In genomic region chr21:44846201-44846484, GRCh38 we compare ENCODE assay signal across 10 cellular contexts. TPM values are rescaled to one million over a fixed set of nuclear protein-coding genes. Genes with fewer than 3 reads are reported as not detected.
DNase-seq lines count a peak whose midpoint lies in the region; ATAC-seq, FAIRE-seq and TF ChIP-seq lines count a peak whose summit lies in the region.
"Had no signal": no experiment of that assay in that cellular context is flagged by ENCODE, and none has a peak within 500 bp of the region (broad histone marks: within the 10 kb centered on the region; RNA-seq: fewer than 3 reads in every experiment).

No MANE protein-coding gene starts in this region.

- no peak overlapping the region for H4K5ac ChIP-seq in H1 (ENCODE audit: insufficient read length, low read depth, low read length)

- H3K9me3 Mint-ChIP-seq in CD4-positive, alpha-beta T cell: no peaks in the 10 kb centered on the region

- H2BK15ac ChIP-seq in H1 (ENCODE audit: low read length): no peak overlapping the region; the same call in 1 of the 2 replicates

- no peak for TF ChIP-seq POLR2A in H1 (IDR thresholded peaks at IDR 0.05; ENCODE audit: control extremely low read depth in 1 of 2, low read depth in 2 of 2, low read length in 2 of 2)

- H3K4ac ChIP-seq in H1 (replicated peaks; ENCODE audit: insufficient read length, low read depth, low read length): no peak overlapping the region

- H3K56ac ChIP-seq in H1 (replicated peaks; ENCODE audit: insufficient read length, low read depth, low read length): no peak overlapping the region

- no peak overlapping the region for H2AK5ac ChIP-seq in H1 (ENCODE audit: low read depth, low read length)

- H3K18ac ChIP-seq in H1 (ENCODE audit: extremely low read depth, low read length): no peak overlapping the region

- TF ChIP-seq RAD21 in H1 (IDR thresholded peaks at IDR 0.05 in 1 of 2, conservative IDR thresholded peaks at IDR 0.05 in 1 of 2; ENCODE audit: low read depth in 2 of 2, low read length in 2 of 2): no peak

- POLR2A ChIA-PET in CD4-positive, alpha-beta T cell (lab: Charles Lee): interaction anchor here (0.6 to 2.2 kb wide), 8 partner anchors 10 to 86 kb away, joined by 3 to 8 read pairs (median 4); partner anchors contain the start of gene PTTG1IP
- POLR2A ChIA-PET in H1 (lab: Charles Lee; ENCODE audit: partially characterized antibody): interaction anchor here (0.6 to 2.3 kb wide), 4 partner anchors 14 to 848 kb away, joined by 3 to 5 read pairs (median 4); no protein-coding TSS in a partner anchor

- H3F3A ChIP-seq in OCI-LY1 (ENCODE audit: insufficient read depth, low read length): no peaks in the 10 kb centered on the region

- H2BK120ac ChIP-seq in H1 (replicated peaks; ENCODE audit: low read depth, low read length): no peak overlapping the region

- intact Hi-C loops in CD4-positive, alpha-beta T cell (cut with DNase I, micrococcal nuclease): loop anchor here in 1 of 2 experiments (1.0 to 2.0 kb wide), 2 partner anchors 27 to 44 kb away; partner anchors contain the start of gene PTTG1IP

- H3K36me3 ChIP-seq in OCI-LY1 (ENCODE audit: insufficient read depth, low read length): peaks cover 21% of the 10 kb centered on the region
- peaks cover 12 to 22% (median 17%) of the 10 kb centered on the region in 4 experiments; a peak in 5 of 8 replicates for H3K36me3 ChIP-seq in H1 (ENCODE audit: control insufficient read depth in 2 of 4, insufficient read depth in 4 of 4, low read length in 3 of 4)
- H3K36me3 ChIP-seq in parathyroid adenoma (ENCODE audit: control insufficient read depth, insufficient read depth, low read length): no peaks in the 10 kb centered on the region

- H4K20me1 ChIP-seq in OCI-LY1 (ENCODE audit: insufficient read depth, low read length) (no peaks in the 10 kb centered on the region), H1 (replicated peaks in 1 of 2; ENCODE audit: control insufficient read depth in 1 of 2, insufficient read depth in 2 of 2, low read length in 2 of 2) (peaks cover 0 to 4% of the 10 kb centered on the region in 2 experiments)

- H3K27ac Mint-ChIP-seq in CD4-positive, alpha-beta T cell: peak overlapping the region; percentile 86

- no peak for TF ChIP-seq EP300 in H1 (IDR thresholded peaks at IDR 0.05; ENCODE audit: borderline replicate concordance in 1 of 2, low read depth in 2 of 2, low read length in 2 of 2)

- H4K91ac ChIP-seq in H1 (replicated peaks; ENCODE audit: insufficient read length, low read length): peak overlapping the region; percentile 66

- peak overlapping the region; percentile 64; the same call in 1 of the 2 replicates for H2BK20ac ChIP-seq in H1 (ENCODE audit: low read length)

- H3K23me2 ChIP-seq in H1 (ENCODE audit: low read depth, low read length): peaks cover 3% of the 10 kb centered on the region; the same call in 1 of the 2 replicates

- H3K79me2 ChIP-seq in OCI-LY1 (ENCODE audit: insufficient read depth, low read length) (no peaks in the 10 kb centered on the region), H1 (ENCODE audit: control insufficient read depth in 1 of 2, insufficient read depth in 2 of 2, low read length in 2 of 2) (no peaks in the 10 kb centered on the region), parathyroid adenoma (no peaks in the 10 kb centered on the region)

- no peaks in the 10 kb centered on the region for H3K9me2 ChIP-seq in OCI-LY1 (ENCODE audit: low read depth, low read length)

- no peaks in the 10 kb centered on the region for H3K27me3 ChIP-seq in CD4-positive, alpha-beta T cell (ENCODE audit: control insufficient read depth, insufficient read depth, low read length)
- H3K27me3 ChIP-seq in OCI-LY1 (ENCODE audit: insufficient read depth, low read length) (peaks cover 4% of the 10 kb centered on the region; the same call in 1 of the 2 replicates), H1 (replicated peaks in 1 of 4; ENCODE audit: control insufficient read depth in 3 of 4, extremely low read depth in 1 of 4, insufficient read depth in 3 of 4, low read length in 3 of 4) (no peaks in the 10 kb centered on the region), parathyroid adenoma (ENCODE audit: control insufficient read depth, insufficient read depth, low read length) (no peaks in the 10 kb centered on the region)

- peak overlapping the region; percentile 80 for H3K4me3 Mint-ChIP-seq in CD4-positive, alpha-beta T cell

- no peaks in the 10 kb centered on the region for H3K9me3 ChIP-seq in CD4-positive, alpha-beta T cell (ENCODE audit: control insufficient read depth, low read length)
- H3K9me3 ChIP-seq in OCI-LY1 (ENCODE audit: low read length): no peaks in the 10 kb centered on the region
- H3K9me3 ChIP-seq in H1 (ENCODE audit: insufficient read depth in 2 of 2, low read depth in 1 of 2, low read length in 1 of 2): no peaks in the 10 kb centered on the region; a peak in 1 of 4 replicates
- no peaks in the 10 kb centered on the region for H3K9me3 ChIP-seq in parathyroid adenoma (ENCODE audit: control insufficient read depth, low read length)

- no peak overlapping the region for H2BK12ac ChIP-seq in H1 (ENCODE audit: low read depth, low read length)

- H3K4me1 ChIP-seq in OCI-LY1 (ENCODE audit: insufficient read depth, low read length, severe bottlenecking) (peaks cover 12% of the 10 kb centered on the region), H1 (replicated peaks in 1 of 4; ENCODE audit: control insufficient read depth in 3 of 4, insufficient read depth in 4 of 4, low read length in 3 of 4) (peaks cover 0 to 16% (median 4%) of the 10 kb centered on the region in 4 experiments; a peak in 5 of 7 replicates), parathyroid adenoma (no peaks in the 10 kb centered on the region)

- H4K8ac ChIP-seq in H1 (ENCODE audit: extremely low read depth, insufficient read depth, low read length): peak overlapping the region; percentile 11; the same call in 1 of the 2 replicates

- H3K9ac ChIP-seq in OCI-LY1 (ENCODE audit: low read length): no peak overlapping the region
- H3K9ac ChIP-seq in H1 (replicated peaks in 1 of 4; ENCODE audit: extremely low read depth in 1 of 4, low read depth in 3 of 4, low read length in 3 of 4): no peak overlapping the region; a peak in 1 of 7 replicates
- H3K9ac ChIP-seq in parathyroid adenoma: no peak overlapping the region
- H3K9ac ChIP-seq: KMS-11 had no signal

- ATAC-seq in CD4-positive, alpha-beta T cell (ENCODE audit: poor library complexity): no peak
- ATAC-seq in HG03025 (IDR thresholded peaks at IDR 0.05; ENCODE audit: low FRiP score, unreplicated experiment): no peak

- peaks cover 26% of the 10 kb centered on the region for H3K36me3 Mint-ChIP-seq in CD4-positive, alpha-beta T cell (ENCODE audit: low read depth)

- H2AFZ ChIP-seq in OCI-LY1 (ENCODE audit: low read length) (no peak overlapping the region), H1 (ENCODE audit: low read length) (no peak overlapping the region), parathyroid adenoma (no peak overlapping the region)

- peak overlapping the region; percentile 51 for H3K4me2 ChIP-seq in OCI-LY1 (ENCODE audit: low read length)
- peak overlapping the region; percentile 40 to 57 for H3K4me2 ChIP-seq in H1 (ENCODE audit: insufficient read depth in 1 of 2, low read depth in 2 of 2, low read length in 2 of 2)
- H3K4me2 ChIP-seq in parathyroid adenoma (ENCODE audit: low read length): peak overlapping the region; percentile 50
- H3K4me2 ChIP-seq: KMS-11 had no signal

- WGBS in H1 (ENCODE audit: extremely low coverage in 1 of 2, insufficient coverage in 1 of 2, insufficient read length in 1 of 2, insufficient replicate concordance in 2 of 2, low coverage in 1 of 2, low lambda C conversion rate in 2 of 2, missing lambda C conversion rate in 1 of 2), 2 experiments: 81% methylated on average over 1 of the region's 1 CpG; no CpG with 5 or more reads in 1 of the 2 experiments

- H3K27me3 Mint-ChIP-seq in CD4-positive, alpha-beta T cell: no peaks in the 10 kb centered on the region

- H2BK5ac ChIP-seq in H1 (ENCODE audit: low read depth, low read length): no peak overlapping the region

- DNase-seq in CD4-positive, alpha-beta T cell: no peak
- DNase-seq in H1 (ENCODE audit: low read depth in 1 of 2, low spot score in 2 of 2) (no peak), epidermal melanocyte (ENCODE audit: insufficient read length, low spot score) (no peak), D721Med (ENCODE audit: insufficient read length, low spot score) (no peak), HCEC 1CT (no peak)

- peaks cover 17% of the 10 kb centered on the region for H3K4me1 Mint-ChIP-seq in CD4-positive, alpha-beta T cell (ENCODE audit: low read depth)

- no peak overlapping the region for H3K14ac ChIP-seq in H1 (ENCODE audit: insufficient read length)

- no peak overlapping the region for H3K23ac ChIP-seq in H1 (ENCODE audit: insufficient read length)

- no peak overlapping the region for H3K27ac ChIP-seq in CD4-positive, alpha-beta T cell (ENCODE audit: low read depth, low read length)
- no peak overlapping the region for H3K27ac ChIP-seq in OCI-LY1 (ENCODE audit: low read depth, low read length, poor library complexity, severe bottlenecking)
- H3K27ac ChIP-seq in H1 (ENCODE audit: low read depth, low read length): no peak overlapping the region
- no peak overlapping the region for H3K27ac ChIP-seq in parathyroid adenoma
- H3K27ac ChIP-seq: epithelial cell of prostate, KMS-11 had no signal

- TF ChIP-seq CTCF in CD4-positive, alpha-beta T cell (IDR thresholded peaks at IDR 0.05): no peak
- TF ChIP-seq CTCF in OCI-LY1 (IDR thresholded peaks at IDR 0.05; ENCODE audit: low read length): no peak
- TF ChIP-seq CTCF in H1 (IDR thresholded peaks at IDR 0.05; ENCODE audit: control extremely low read depth in 1 of 3, insufficient read depth in 1 of 3, low read depth in 1 of 3, low read length in 3 of 3): no peak
- no peak for TF ChIP-seq CTCF in parathyroid adenoma (IDR thresholded peaks at IDR 0.05)
- TF ChIP-seq CTCF in D721Med (IDR thresholded peaks at IDR 0.05; ENCODE audit: insufficient read depth, missing control alignments): no peak

- no peaks in the 10 kb centered on the region; the same call in 1 of the 2 replicates for H3K79me1 ChIP-seq in H1 (ENCODE audit: low read depth, low read length)

- CTCF ChIA-PET in CD4-positive, alpha-beta T cell (lab: Charles Lee): interaction anchor here (0.7 to 1.6 kb wide), 4 partner anchors 19 to 45 kb away, joined by 3 to 7 read pairs (median 4); partner anchors contain the start of gene UBE2G2
- CTCF ChIA-PET in H1 (lab: Charles Lee; ENCODE audit: partially characterized antibody): interaction anchor here (0.8 to 1.3 kb wide), 7 partner anchors 13 to 438 kb away, joined by 3 to 6 read pairs (median 3); partner anchors contain the start of gene PTTG1IP

- H3K4me3 ChIP-seq in OCI-LY1 (ENCODE audit: low read depth, low read length, poor library complexity, severe bottlenecking) (peak overlapping the region; percentile 23), H1 (ENCODE audit: extremely low read depth in 1 of 4, insufficient read depth in 2 of 4, low read depth in 3 of 4, low read length in 4 of 4) (peak overlapping the region; percentile 10 to 53 (median 24); a peak in 5 of 8 replicates), parathyroid adenoma (ENCODE audit: low read depth, low read length) (no peak overlapping the region)

- no peak for FAIRE-seq in H1 (lab: Jason Lieb, UNC)
- no peak for FAIRE-seq in D721Med (lab: Jason Lieb, UNC)

RNA-seq across cellular contexts. Expression of gene PTTG1IP, which starts 27.3 kb away (rescaled TPM):
- 10 to 100 TPM; 99.0 to 99.5 TPM for total RNA-seq in CD4-positive, alpha-beta T cell
- 124 and 130 TPM in 2 replicates for total RNA-seq in H1 (2021; fragmentation: NEBNext Ultra II Directional; extraction: Animal tissue kit (Norgen Biotek cat#: 25700))
- 88.9 and 90.8 TPM in 2 replicates for polyA plus RNA-seq in H1 (2011; rRNA removed)
- 98.5 TPM for polyA plus RNA-seq in H1 (2011; cell fraction: cytosol; rRNA removed)
- 76.0 TPM for polyA plus RNA-seq in H1 (2011; cell fraction: nucleus; rRNA removed)
- polyA plus RNA-seq in H1 (2012, experiment 1 of 2): 76.4 to 95.3 TPM (median 87.0 TPM) in 4 replicates
- polyA plus RNA-seq in H1 (2012, experiment 2 of 2): 117 TPM
- polyA plus RNA-seq in H1 (2013, experiment 1 of 2): 140 TPM
- polyA plus RNA-seq in H1 (2013, experiment 2 of 2): 172 TPM
- polyA minus RNA-seq in H1 (2011; rRNA and poly(A)+ RNA removed): 63.7 and 69.2 TPM in 2 replicates
- 110 TPM for polyA minus RNA-seq in H1 (2011; cell fraction: cytosol; rRNA and poly(A)+ RNA removed)
- 39.1 TPM for polyA minus RNA-seq in H1 (2011; cell fraction: nucleus; rRNA and poly(A)+ RNA removed)

RNA-seq across cellular contexts. Expression of gene SUMO3, which starts 28.3 kb away (rescaled TPM):
- total RNA-seq in CD4-positive, alpha-beta T cell: 10 to 100 TPM; 82.8 to 91.2 TPM
- total RNA-seq in H1 (2021; fragmentation: NEBNext Ultra II Directional; extraction: Animal tissue kit (Norgen Biotek cat#: 25700)): 95.0 and 96.8 TPM in 2 replicates
- polyA plus RNA-seq in H1 (2011; rRNA removed): 97.8 and 101 TPM in 2 replicates
- 105 TPM for polyA plus RNA-seq in H1 (2011; cell fraction: cytosol; rRNA removed)
- 35.1 TPM for polyA plus RNA-seq in H1 (2011; cell fraction: nucleus; rRNA removed)
- 88.6 to 98.6 TPM (median 95.5 TPM) in 4 replicates for polyA plus RNA-seq in H1 (2012, experiment 1 of 2)
- 117 TPM for polyA plus RNA-seq in H1 (2012, experiment 2 of 2)
- polyA plus RNA-seq in H1 (2013, experiment 1 of 2): 98.6 TPM
- polyA plus RNA-seq in H1 (2013, experiment 2 of 2): 104 TPM
- 47.9 and 48.2 TPM in 2 replicates for polyA minus RNA-seq in H1 (2011; rRNA and poly(A)+ RNA removed)
- polyA minus RNA-seq in H1 (2011; cell fraction: cytosol; rRNA and poly(A)+ RNA removed): 49.1 TPM
- 39.7 TPM for polyA minus RNA-seq in H1 (2011; cell fraction: nucleus; rRNA and poly(A)+ RNA removed)

RNA-seq across cellular contexts. Expression of gene UBE2G2, which starts 44.5 kb away (rescaled TPM):
- 10 to 100 TPM; 89.9 to 96.8 TPM for total RNA-seq in CD4-positive, alpha-beta T cell
- total RNA-seq in H1 (2021; fragmentation: NEBNext Ultra II Directional; extraction: Animal tissue kit (Norgen Biotek cat#: 25700)): 93.0 and 101 TPM in 2 replicates
- polyA plus RNA-seq in H1 (2011; rRNA removed): 96.3 and 145 TPM in 2 replicates
- 155 TPM for polyA plus RNA-seq in H1 (2011; cell fraction: cytosol; rRNA removed)
- 199 TPM for polyA plus RNA-seq in H1 (2011; cell fraction: nucleus; rRNA removed)
- polyA plus RNA-seq in H1 (2012, experiment 1 of 2): 118 to 169 TPM (median 137 TPM) in 4 replicates
- 37.9 TPM for polyA plus RNA-seq in H1 (2012, experiment 2 of 2)
- 64.7 TPM for polyA plus RNA-seq in H1 (2013, experiment 1 of 2)
- polyA plus RNA-seq in H1 (2013, experiment 2 of 2): 58.9 TPM
- polyA minus RNA-seq in H1 (2011; rRNA and poly(A)+ RNA removed): 140 and 150 TPM in 2 replicates
- 77.9 TPM for polyA minus RNA-seq in H1 (2011; cell fraction: cytosol; rRNA and poly(A)+ RNA removed)
- 82.5 TPM for polyA minus RNA-seq in H1 (2011; cell fraction: nucleus; rRNA and poly(A)+ RNA removed)
